8 cellular contexts compared by ENCODE assay signal in the genomic region with DNA sequence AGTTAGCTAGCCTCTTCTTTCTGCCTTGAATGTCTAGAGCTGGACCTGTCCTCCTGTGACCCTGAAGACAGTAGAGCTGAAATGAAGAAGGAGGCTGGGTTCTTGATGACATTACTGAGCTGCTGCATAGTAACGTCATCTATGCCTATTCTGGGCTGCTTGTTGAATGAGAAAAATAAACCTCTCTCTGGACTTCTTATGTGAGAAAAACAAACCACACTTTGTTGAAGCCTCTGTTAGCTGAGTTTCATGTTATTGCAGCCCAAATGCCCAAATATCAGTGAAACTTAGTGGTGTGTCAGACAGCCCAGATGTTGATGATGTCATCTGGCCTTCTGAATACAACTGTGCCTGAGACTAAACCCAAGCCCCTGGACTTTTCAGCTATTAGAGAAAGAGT.
DNase-seq lines count a peak whose midpoint lies in the region; ATAC-seq, FAIRE-seq and TF ChIP-seq lines count a peak whose summit lies in the region.

No MANE protein-coding gene starts in this region.

- ATAC-seq in GM18519 (IDR thresholded peaks at IDR 0.05; ENCODE audit: low FRiP score, unreplicated experiment) (peak; percentile 87), mucosa of descending colon (no peak)

- H3K79me2 ChIP-seq in OCI-LY7 (ENCODE audit: insufficient read depth, low read depth, low read length), result no peaks in the 10 kb centered on the region

- FAIRE-seq in D721Med (lab: Jason Lieb, UNC), result no peak

- H3K9me2 ChIP-seq in OCI-LY7 (ENCODE audit: insufficient read depth, low read length), result no peaks in the 10 kb centered on the region

- no peaks in the 10 kb centered on the region; the same call in 1 of the 2 replicates for H3K27me3 Mint-ChIP-seq in HFFc6 (ENCODE audit: insufficient read depth)

- H3K4me2 ChIP-seq in OCI-LY7 (ENCODE audit: low read length), result peak overlapping the region; percentile 45

- no peaks in the 10 kb centered on the region for H3K9me3 ChIP-seq in OCI-LY7 (ENCODE audit: low read length)
- no peaks in the 10 kb centered on the region for H3K9me3 ChIP-seq in mucosa of descending colon

- peak overlapping the region; percentile 77; the same call in 1 of the 2 replicates for H3K27ac Mint-ChIP-seq in HFFc6

- H3K36me3 ChIP-seq in OCI-LY7 (ENCODE audit: insufficient read depth, low read length) (no peaks in the 10 kb centered on the region), mucosa of descending colon (ENCODE audit: low read depth) (no peaks in the 10 kb centered on the region)

- H3K9me3 Mint-ChIP-seq in HFFc6, result no peaks in the 10 kb centered on the region

- no peaks in the 10 kb centered on the region for H3K36me3 Mint-ChIP-seq in HFFc6 (ENCODE audit: low read depth)

- peaks cover 36% of the 10 kb centered on the region for H3K4me1 Mint-ChIP-seq in HFFc6 (ENCODE audit: low read depth)

- H3K27ac ChIP-seq in OCI-LY7 (ENCODE audit: low read depth, low read length, poor library complexity, severe bottlenecking), result no peak overlapping the region

- TF ChIP-seq CTCF in HFFc6 (IDR thresholded peaks at IDR 0.05) (no peak), OCI-LY7 (conservative IDR thresholded peaks at IDR 0.05; ENCODE audit: low read length) (no peak), D721Med (IDR thresholded peaks at IDR 0.05; ENCODE audit: insufficient read depth, missing control alignments) (no peak), mucosa of descending colon (IDR thresholded peaks at IDR 0.05) (no peak)

- H4K20me1 ChIP-seq in OCI-LY7 (ENCODE audit: insufficient read depth, low read length), result no peaks in the 10 kb centered on the region

- H3K4me3 Mint-ChIP-seq in HFFc6, result peak overlapping the region; percentile 42; the same call in 1 of the 2 replicates

- no peak overlapping the region for H3K4me3 ChIP-seq in OCI-LY7 (ENCODE audit: low read depth, low read length, poor library complexity, severe bottlenecking)
- no peak overlapping the region for H3K4me3 ChIP-seq in mucosa of descending colon

- H3K4me1 ChIP-seq in OCI-LY7 (ENCODE audit: insufficient read depth, low read length, poor library complexity, severe bottlenecking), result peaks cover 57% of the 10 kb centered on the region
- H3K4me1 ChIP-seq in mucosa of descending colon (ENCODE audit: low read depth), result no peaks in the 10 kb centered on the region

- H2AFZ ChIP-seq in OCI-LY7 (ENCODE audit: low read length), result peak overlapping the region; percentile 92

- DNase-seq in HFFc6 (peak; percentile 18), OCI-LY7 (ENCODE audit: low spot score) (peak; percentile 46), kidney tubule cell (ENCODE audit: low spot score) (peak; percentile 28), D721Med (ENCODE audit: insufficient read length, low spot score) (no peak), A172 (ENCODE audit: low spot score) (no peak), mucosa of descending colon (no peak), islet precursor cell (no peak)

- no TSS peak for BruUV-seq in OCI-LY7 (replicated peaks; lab: Mats Ljungman, UMichigan)

- intact Hi-C loops in OCI-LY7 (cut with micrococcal nuclease; ENCODE audit: unreplicated experiment), result loop anchor here (5.0 kb wide), 1 partner anchor 133 kb away; no protein-coding TSS in a partner anchor
- intact Hi-C loops in mucosa of descending colon (cut with DNase I, micrococcal nuclease), result loop anchor here (10.0 kb wide), 4 partner anchors 235 to 905 kb away; no protein-coding TSS in a partner anchor

- POLR2A ChIA-PET in OCI-LY7 (lab: Charles Lee), result interaction anchor here (0.5 to 2.8 kb wide), 20 partner anchors 8 to 909 kb away, joined by 3 to 28 read pairs (median 4); no protein-coding TSS in a partner anchor

- CTCF ChIA-PET in OCI-LY7 (lab: Charles Lee; ENCODE audit: unreplicated experiment), result interaction anchor here (0.6 to 1.1 kb wide), 4 partner anchors 11 to 791 kb away, joined by 3 to 4 read pairs (median 3); no protein-coding TSS in a partner anchor

Comparison
In these comparisons a context has a peak if more than half of its experiments do, and no peak if none do; other contexts are left out.
1. DNase-seq: peak in HFFc6 (single experiment), OCI-LY7 (single experiment) and kidney tubule cell (single experiment); none in D721Med (single experiment), A172 (single experiment), mucosa of descending colon (0 of 3) and islet precursor cell (single experiment).